11 cellular contexts compared by ENCODE assay signal in the genomic region with DNA sequence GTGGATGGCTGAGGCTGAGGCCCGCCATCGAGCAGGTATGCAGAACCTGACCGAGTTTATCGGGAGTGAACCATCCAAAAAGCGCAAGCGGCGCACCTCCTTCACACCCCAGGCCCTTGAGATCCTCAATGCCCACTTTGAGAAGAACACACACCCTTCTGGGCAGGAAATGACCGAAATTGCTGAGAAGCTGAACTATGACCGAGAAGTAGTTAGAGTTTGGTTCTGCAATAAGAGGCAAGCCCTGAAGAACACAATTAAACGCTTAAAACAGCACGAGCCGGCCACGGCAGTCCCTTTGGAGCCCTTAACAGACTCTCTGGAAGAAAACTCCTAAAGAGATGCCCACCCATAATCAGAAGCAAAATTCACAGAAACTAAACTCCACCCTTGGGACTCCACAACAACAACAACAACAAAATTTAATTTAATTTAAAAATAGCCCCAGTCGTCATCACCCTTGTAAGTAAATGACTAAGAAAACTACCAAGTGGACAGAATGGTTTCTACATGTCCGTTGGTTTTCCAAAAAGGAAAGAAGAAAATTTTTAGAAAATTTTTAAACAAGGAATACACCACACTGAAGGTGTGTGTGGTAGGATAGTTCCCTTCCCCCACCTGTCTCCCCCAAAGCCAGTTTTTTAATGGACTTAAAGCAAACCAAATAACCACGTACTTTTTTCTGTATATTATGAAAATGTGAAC.
A peak's percentile ranks its signal among the peaks of the same experiment; 100 is the strongest.
DNase-seq lines count a peak whose midpoint lies in the region; ATAC-seq and TF ChIP-seq lines count a peak whose summit lies in the region.
"Had no signal": no experiment of that assay in that cellular context is flagged by ENCODE, and none has a peak within 500 bp of the region (broad histone marks: within the 10 kb centered on the region; RNA-seq: fewer than 3 reads in every experiment).

No MANE protein-coding gene starts in this region.

- H3K9ac ChIP-seq in mammary epithelial cell (ENCODE audit: insufficient read depth, low read length) = no peak overlapping the region

- no peaks in the 10 kb centered on the region for H3K9me2 ChIP-seq in hepatocyte (replicated peaks; ENCODE audit: insufficient read depth)

- no peak overlapping the region for H3K4me3 Mint-ChIP-seq in MCF 10A (ENCODE audit: unreplicated experiment)
- H3K4me3 Mint-ChIP-seq: activated CD4-positive, alpha-beta T cell treated with anti-CD3 and anti-CD28 coated beads, Interleukin-2, amount 10 ng/mL, durations not matched to agents 7 days and 5 days had no signal

- intact Hi-C loops in mammary epithelial cell (cut with micrococcal nuclease) (loop anchor here (1.0 to 2.0 kb wide), 4 partner anchors 56 to 667 kb away; no protein-coding TSS in a partner anchor), MCF 10A (cut with micrococcal nuclease) (loop anchor here (1.0 to 5.0 kb wide), 4 partner anchors 387 to 1067 kb away; no protein-coding TSS in a partner anchor), transverse colon (cut with DNase I; ENCODE audit: low total_unique reads) (loop anchor here (10.0 kb wide), 2 partner anchors 530 to 660 kb away; no protein-coding TSS in a partner anchor)

- H3K27ac ChIP-seq in mammary epithelial cell (ENCODE audit: insufficient read depth, low read depth, low read length) (no peak overlapping the region), hepatocyte (no peak overlapping the region), transverse colon (no peak overlapping the region)

- POLR2A ChIA-PET in MCF 10A (lab: Yijun Ruan, JAX) = no interaction called here

- ATAC-seq in HG03432 (IDR thresholded peaks at IDR 0.05; ENCODE audit: unreplicated experiment) = peak; percentile 22
- no peak for ATAC-seq in HG03520 (IDR thresholded peaks at IDR 0.05; ENCODE audit: unreplicated experiment)

- H3K4me1 ChIP-seq in mammary epithelial cell (ENCODE audit: insufficient read depth, low read length) = no peaks in the 10 kb centered on the region
- no peaks in the 10 kb centered on the region for H3K4me1 ChIP-seq in hepatocyte (ENCODE audit: insufficient read depth)
- peaks cover 0 to 20% (median 8%) of the 10 kb centered on the region in 4 donors for H3K4me1 ChIP-seq in transverse colon

- peaks cover 84% of the 10 kb centered on the region for H3K27me3 Mint-ChIP-seq in MCF 10A (ENCODE audit: insufficient read depth, unreplicated experiment)

- H3K79me2 ChIP-seq in mammary epithelial cell (ENCODE audit: insufficient read depth, low read length) = no peaks in the 10 kb centered on the region
- no peaks in the 10 kb centered on the region for H3K79me2 ChIP-seq in hepatocyte

- no peaks in the 10 kb centered on the region for H3K4me1 Mint-ChIP-seq in MCF 10A (ENCODE audit: insufficient read depth, unreplicated experiment)

- TF ChIP-seq EP300 in transverse colon (IDR thresholded peaks at IDR 0.05; ENCODE audit: low read depth) = no peak

- 68% methylated on average over 12 of the region's 16 CpGs for WGBS in mammary epithelial cell (ENCODE audit: low coverage, missing lambda C conversion rate)
- WGBS in hepatocyte (ENCODE audit: low lambda C conversion rate, missing lambda C conversion rate) = 82% methylated on average over 16 of the region's 16 CpGs
- WGBS in transverse colon (ENCODE audit: low coverage in 1 of 2), 2 donors = 71% methylated on average over 15 to 16 of the region's 16 CpGs

- H3K36me3 ChIP-seq in mammary epithelial cell (ENCODE audit: insufficient read depth, low read length) (no peaks in the 10 kb centered on the region), hepatocyte (replicated peaks; ENCODE audit: insufficient read depth, low read depth) (no peaks in the 10 kb centered on the region), transverse colon (no peaks in the 10 kb centered on the region)

- H3K36me3 Mint-ChIP-seq in MCF 10A (ENCODE audit: insufficient read depth, unreplicated experiment) = no peaks in the 10 kb centered on the region
- H3K36me3 Mint-ChIP-seq: activated naive CD4-positive, alpha-beta T cell treated with anti-CD3 and anti-CD28 coated beads, Interleukin-2, amount 50 U/mL, for 72 hours had no signal

- H3K4me3 ChIP-seq in mammary epithelial cell (replicated peaks in 1 of 3; ENCODE audit: insufficient read depth in 1 of 3, low read depth in 2 of 3, low read length in 3 of 3) (no peak overlapping the region), hepatocyte (no peak overlapping the region), transverse colon (peak overlapping the region in 1 of 4 donors; percentile 10)

- no peaks in the 10 kb centered on the region for H3K9me3 Mint-ChIP-seq in MCF 10A (ENCODE audit: unreplicated experiment)
- H3K9me3 Mint-ChIP-seq: activated CD4-positive, alpha-beta T cell treated with anti-CD3 and anti-CD28 coated beads, Interleukin-2, amount 10 ng/mL, durations not matched to agents 7 days and 5 days; activated naive CD4-positive, alpha-beta T cell treated with anti-CD3 and anti-CD28 coated beads, Interleukin-2, amount 50 U/mL, for 72 hours had no signal

- BruUV-seq in mammary epithelial cell (replicated peaks; lab: Mats Ljungman, UMichigan) (no TSS peak), MCF 10A (replicated peaks; lab: Mats Ljungman, UMichigan) (no TSS peak)

- CTCF ChIA-PET in mammary epithelial cell (lab: Charles Lee; ENCODE audit: low non-redundant PET) (no interaction called here), MCF 10A (lab: Yijun Ruan, JAX) (interaction anchor here (0.7 to 3.0 kb wide), 13 partner anchors 9 to 1086 kb away, joined by 3 to 23 read pairs (median 5); no protein-coding TSS in a partner anchor)

- H3K9me3 ChIP-seq in mammary epithelial cell (replicated peaks; ENCODE audit: insufficient read depth, low read length) (no peaks in the 10 kb centered on the region), hepatocyte (ENCODE audit: low read depth) (no peaks in the 10 kb centered on the region), transverse colon (no peaks in the 10 kb centered on the region)

- H2AFZ ChIP-seq in mammary epithelial cell (ENCODE audit: low read depth, low read length) = no peak overlapping the region
- H2AFZ ChIP-seq in hepatocyte = peak overlapping the region; percentile 20

- H3K27me3 ChIP-seq in mammary epithelial cell (ENCODE audit: insufficient read depth, low read length) (peaks cover 4% of the 10 kb centered on the region), hepatocyte (no peaks in the 10 kb centered on the region), transverse colon (peaks cover 24% of the 10 kb centered on the region)

- DNase-seq in mammary epithelial cell = no peak
- no peak for DNase-seq in MCF 10A (ENCODE audit: unreplicated experiment)
- DNase-seq in hepatocyte (ENCODE audit: low spot score) = no peak
- peak; percentile 13 for DNase-seq in transverse colon
- no peak for DNase-seq in activated CD8-positive, alpha-beta memory T cell treated with anti-CD3 and anti-CD28 coated beads, Interleukin-2, amount 50 U/mL, for 48 hours
- no peak for DNase-seq in NCI-H345 (lab: John Stamatoyannopoulos, UW)
- DNase-seq: NCI-H1048 had no signal

- in situ Hi-C loops in mammary epithelial cell (cut with MboI; ENCODE audit: low sequenced_read_pairs in 2 of 2) (loop anchor here (10.0 to 25.0 kb wide), 3 partner anchors 520 to 670 kb away; no protein-coding TSS in a partner anchor), transverse colon (cut with MboI; ENCODE audit: low pct_ligation_motif_present in 1 of 4, low pct_unique_long_range_greater_than_20kb in 1 of 4, low sequenced_read_pairs in 3 of 4) (loop anchor here (10.0 to 25.0 kb wide), 3 partner anchors 527 to 677 kb away; no protein-coding TSS in a partner anchor)

- H3K4me2 ChIP-seq in mammary epithelial cell (ENCODE audit: insufficient read depth, low read depth, low read length) (peak overlapping the region; percentile 61), hepatocyte (peak overlapping the region; percentile 62)

- no peak for TF ChIP-seq POLR2A in transverse colon (IDR thresholded peaks at IDR 0.05)

- dilution Hi-C loops in mammary epithelial cell (cut with HindIII; ENCODE audit: low sequenced_read_pairs) = no loop called here

- H4K20me1 ChIP-seq in mammary epithelial cell (ENCODE audit: insufficient read depth, low read length) = no peaks in the 10 kb centered on the region
- H4K20me1 ChIP-seq in hepatocyte (ENCODE audit: insufficient read depth, poor library complexity, severe bottlenecking) = no peaks in the 10 kb centered on the region

- TF ChIP-seq CTCF in mammary epithelial cell (conservative IDR thresholded peaks at IDR 0.05 in 1 of 2, IDR thresholded peaks at IDR 0.05 in 1 of 2; ENCODE audit: extremely low read depth in 1 of 2, insufficient read depth in 1 of 2, low read depth in 1 of 2, low read length in 2 of 2) = no peak
- no peak for TF ChIP-seq CTCF in MCF 10A (IDR thresholded peaks at IDR 0.05; ENCODE audit: unreplicated experiment)
- TF ChIP-seq CTCF in hepatocyte (IDR thresholded peaks at IDR 0.05; ENCODE audit: poor library complexity) = no peak
- TF ChIP-seq CTCF in transverse colon (IDR thresholded peaks at IDR 0.05) = no peak

- no peak overlapping the region for H3K27ac Mint-ChIP-seq in MCF 10A (ENCODE audit: low read depth, unreplicated experiment)
- H3K27ac Mint-ChIP-seq: activated CD4-positive, alpha-beta T cell treated with anti-CD3 and anti-CD28 coated beads, Interleukin-2, amount 10 ng/mL, durations not matched to agents 7 days and 5 days; activated naive CD4-positive, alpha-beta T cell treated with anti-CD3 and anti-CD28 coated beads, Interleukin-2, amount 50 U/mL, for 72 hours had no signal
